Comparison of ENCODE assay signal across 28 cellular contexts in the genomic region with DNA sequence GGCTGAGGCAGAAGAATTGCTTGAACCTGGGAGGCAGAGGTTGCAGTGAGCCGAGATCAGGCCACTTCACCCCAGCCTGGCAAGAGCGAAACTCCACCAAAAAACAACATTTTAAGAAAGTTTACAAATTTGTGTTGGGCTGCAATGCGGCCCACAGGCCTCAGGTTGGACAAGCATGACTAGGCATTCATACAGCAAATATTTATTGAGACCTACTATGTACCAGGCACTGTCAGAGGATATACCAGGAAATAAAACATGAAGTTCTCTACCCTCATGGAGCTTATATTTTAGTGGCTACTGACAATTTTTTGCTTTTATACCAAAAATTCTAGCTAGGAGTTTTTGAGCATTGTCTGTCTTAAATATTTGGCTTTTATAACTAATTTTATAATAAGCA. TPM values are rescaled to one million over a fixed set of nuclear protein-coding genes. Genes with fewer than 3 reads are reported as not detected.
"Had no signal": no experiment of that assay in that cellular context is flagged by ENCODE, and none has a peak within 500 bp of the region (broad histone marks: within the 10 kb centered on the region; RNA-seq: fewer than 3 reads in every experiment).

No MANE protein-coding gene starts in this region.

- H3K27me3 Mint-ChIP-seq: naive B cell; stimulated activated naive CD8-positive, alpha-beta T cell treated with anti-CD3 and anti-CD28 coated beads, Interleukin-15, Interleukin-2, amounts not matched to agents 100 ng/mL and 50 ng/mL, for 24 hours; type B pancreatic cell had no signal

- H3K4me1 ChIP-seq: neural progenitor cell, prostate gland, uterus had no signal

- H3K4me3 ChIP-seq: left ventricle myocardium inferior, lung, neural progenitor cell, ovary, prostate gland, sigmoid colon, spleen, suprapubic skin, thoracic aorta, tibial artery, uterus had no signal

- H2AFZ ChIP-seq: neural progenitor cell had no signal

- H3K9me3 ChIP-seq: left ventricle myocardium inferior, ovary, prostate gland, sigmoid colon, spleen, suprapubic skin, thoracic aorta, tibial artery, uterus had no signal

- H3K9me3 Mint-ChIP-seq: natural killer cell; stimulated activated effector memory CD8-positive, alpha-beta T cell treated with anti-CD3 and anti-CD28 coated beads, Interleukin-12 subunit alpha, Interleukin-12 subunit beta, amount 100 ng/mL, for 72 hours; stimulated activated naive CD8-positive, alpha-beta T cell treated with anti-CD3 and anti-CD28 coated beads, Interleukin-15, Interleukin-2, amounts not matched to agents 100 ng/mL and 50 ng/mL, for 24 hours; type B pancreatic cell had no signal

- H3K27ac ChIP-seq: left ventricle myocardium inferior, neural progenitor cell, ovary, prostate gland, sigmoid colon, spleen, suprapubic skin, thoracic aorta, tibial artery, uterus had no signal

- H3K36me3 ChIP-seq: left ventricle myocardium inferior, ovary, prostate gland, sigmoid colon, suprapubic skin, thoracic aorta, tibial artery, uterus had no signal

- H3K4me1 Mint-ChIP-seq: nephron progenitor cell had no signal

- DNase-seq: islet precursor cell; left ventricle myocardium inferior; mesendoderm; naive B cell; natural killer cell; nephron progenitor cell; retina; right cardiac atrium; sigmoid colon; small intestine; stimulated activated CD4-positive, alpha-beta T cell treated with anti-CD3 and anti-CD28 coated beads, Interleukin-4, amount 100 ng/mL, for 24 hours; stimulated activated naive CD4-positive, alpha-beta T cell; tibial artery; uterus had no signal

- ATAC-seq: natural killer cell; right cardiac atrium; stimulated activated effector memory CD8-positive, alpha-beta T cell treated with anti-CD3 and anti-CD28 coated beads, Interleukin-12 subunit alpha, Interleukin-12 subunit beta, amount 100 ng/mL, for 72 hours had no signal

- H3K4me2 ChIP-seq: neural progenitor cell had no signal

- H3K27ac Mint-ChIP-seq: mesothelial cell of epicardium; nephron progenitor cell; neural progenitor cell; stimulated activated effector memory CD8-positive, alpha-beta T cell treated with anti-CD3 and anti-CD28 coated beads, Interleukin-12 subunit alpha, Interleukin-12 subunit beta, amount 100 ng/mL, for 72 hours; stimulated activated naive CD8-positive, alpha-beta T cell treated with anti-CD3 and anti-CD28 coated beads, Interleukin-15, Interleukin-2, amounts not matched to agents 100 ng/mL and 50 ng/mL, for 24 hours; type B pancreatic cell had no signal

- H3K36me3 Mint-ChIP-seq: natural killer cell had no signal

- H3K4me3 Mint-ChIP-seq: mesothelial cell of epicardium; nephron progenitor cell; neural progenitor cell; stimulated activated effector memory CD8-positive, alpha-beta T cell treated with anti-CD3 and anti-CD28 coated beads, Interleukin-12 subunit alpha, Interleukin-12 subunit beta, amount 100 ng/mL, for 72 hours; stimulated activated naive CD8-positive, alpha-beta T cell treated with anti-CD3 and anti-CD28 coated beads, Interleukin-15, Interleukin-2, amounts not matched to agents 100 ng/mL and 50 ng/mL, for 24 hours; type B pancreatic cell had no signal

- H3K27me3 ChIP-seq: neural progenitor cell, ovary, sigmoid colon, spleen, suprapubic skin, tibial artery, uterus had no signal

- H3K9ac ChIP-seq: neural progenitor cell had no signal

RNA-seq across cellular contexts. Expression of a gene that starts 47.9 kb away (rescaled TPM):
- total RNA-seq: left ventricle myocardium inferior, mononuclear cell, omental fat pad, thoracic aorta had no signal

RNA-seq across cellular contexts. Expression of a gene that starts 51.9 kb away (rescaled TPM):
- total RNA-seq: thoracic aorta, ureter had no signal
